ENCODE assay signal across 1 cellular context in genomic region chr1:233708416-233708815, GRCh38.
TF ChIP-seq lines count a peak whose summit lies in the region.

No MANE protein-coding gene starts in this region.

TF ChIP-seq in GM23338, 12 proteins besides CTCF, POLR2A, EP300 and RAD21 (continued from another document):
- no peak for TF ChIP-seq ZNF462 (CRISPR knock-in tag; IDR thresholded peaks at IDR 0.05)
